30 cellular contexts compared by ENCODE assay signal in genomic region chr17:19757536-19758180, GRCh38. TPM values are rescaled to one million over a fixed set of nuclear protein-coding genes. Genes with fewer than 3 reads are reported as not detected.
DNase-seq lines count a peak whose midpoint lies in the region; ATAC-seq, FAIRE-seq and TF ChIP-seq lines count a peak whose summit lies in the region.
"Had no signal": no experiment of that assay in that cellular context is flagged by ENCODE, and none has a peak within 500 bp of the region (broad histone marks: within the 10 kb centered on the region; RNA-seq: fewer than 3 reads in every experiment).

No MANE protein-coding gene starts in this region.

- intact Hi-C loops in kidney (cut with DNase I) = no loop called here
- intact Hi-C loops in sigmoid colon (cut with DNase I) = no loop called here

- H3K4me3 ChIP-seq in Peyer's patch (no peak overlapping the region), kidney (ENCODE audit: low read length in 2 of 2) (no peak overlapping the region), sigmoid colon (no peak overlapping the region)
- H3K4me3 ChIP-seq: HAP-1 had no signal

- no peaks in the 10 kb centered on the region for H3K27me3 ChIP-seq in Peyer's patch
- no peaks in the 10 kb centered on the region for H3K27me3 ChIP-seq in sigmoid colon
- H3K27me3 ChIP-seq: BE2C had no signal

- ATAC-seq in activated CD4-positive, CD25-positive, alpha-beta regulatory T cell treated with anti-CD3 and anti-CD28 coated beads, Interleukin-2, amount 50 U/mL, for 24 hours = no peak
- ATAC-seq: PC-3 had no signal

- FAIRE-seq in kidney (lab: Jason Lieb, UNC) = no peak
- FAIRE-seq: GM19239, HTR-8/SVneo had no signal

- WGBS in sigmoid colon, 2 donors = 91% methylated on average over 12 of the region's 12 CpGs

- H3K9ac ChIP-seq in kidney (ENCODE audit: low read length in 2 of 2) = no peak overlapping the region

- no peak for TF ChIP-seq POLR2A in Peyer's patch (IDR thresholded peaks at IDR 0.05)
- TF ChIP-seq POLR2A in sigmoid colon (IDR thresholded peaks at IDR 0.05) = no peak

- no peak for TF ChIP-seq CTCF in Peyer's patch (IDR thresholded peaks at IDR 0.05)
- no peak for TF ChIP-seq CTCF in kidney (IDR thresholded peaks at IDR 0.05; ENCODE audit: borderline replicate concordance, extremely low read depth, insufficient read depth)
- TF ChIP-seq CTCF in sigmoid colon (IDR thresholded peaks at IDR 0.05) = no peak

- no peak for TF ChIP-seq EP300 in sigmoid colon (IDR thresholded peaks at IDR 0.05)

- no peaks in the 10 kb centered on the region for H3K9me3 ChIP-seq in Peyer's patch
- H3K9me3 ChIP-seq in kidney (ENCODE audit: control insufficient read depth in 1 of 2, low read length in 2 of 2) = no peaks in the 10 kb centered on the region
- H3K9me3 ChIP-seq in sigmoid colon = no peaks in the 10 kb centered on the region
- H3K9me3 ChIP-seq: BE2C, HAP-1 had no signal

- H3K27ac ChIP-seq in Peyer's patch = no peak overlapping the region
- H3K27ac ChIP-seq in kidney (ENCODE audit: low read depth in 2 of 2, low read length in 2 of 2) = no peak overlapping the region
- H3K27ac ChIP-seq in sigmoid colon = no peak overlapping the region
- H3K27ac ChIP-seq: 22Rv1 had no signal

- H3K36me3 ChIP-seq in Peyer's patch (no peaks in the 10 kb centered on the region), kidney (ENCODE audit: control insufficient read depth in 1 of 2, insufficient read depth in 2 of 2, low read length in 2 of 2) (no peaks in the 10 kb centered on the region), sigmoid colon (no peaks in the 10 kb centered on the region)
- H3K36me3 ChIP-seq: BE2C, HAP-1 had no signal

- peak; percentile 9 for DNase-seq in activated CD4-positive, CD25-positive, alpha-beta regulatory T cell treated with anti-CD3 and anti-CD28 coated beads, Interleukin-2, amount 50 U/mL, for 72 hours
- peak in 2 of 3 donors; percentile 25 to 33 for DNase-seq in Peyer's patch
- peak; percentile 68 for DNase-seq in kidney
- peak; percentile 38 for DNase-seq in sigmoid colon
- DNase-seq in OCI-M2 (lab: John Stamatoyannopoulos, UW; ENCODE audit: unreplicated experiment) = no peak
- DNase-seq in NCI-H1930 (lab: John Stamatoyannopoulos, UW) = no peak
- DNase-seq in activated T-cell treated with anti-CD3 and anti-CD28 coated beads, Interleukin-2, amount 50 U/mL, for 48 hours = no peak
- DNase-seq: ACHN, BE2C, Calu3, DMS153, DND-41, HFFc6, KBM-7, MV-4-11, NCI-H1105, NCI-H146, NCI-H2029, NCI-H446, NCI-H524 treated with DMSO at 0.1 percent for 48 hours, NCI-H774, PC-3, RPMI8226, SHP77 treated with DMSO at 0.1 percent for 48 hours had no signal

- H3K4me1 ChIP-seq in Peyer's patch (peaks cover 0 to 9% (median 5%) of the 10 kb centered on the region in 4 donors), kidney (ENCODE audit: control insufficient read depth in 1 of 2, insufficient read depth in 1 of 2, low read depth in 1 of 2, low read length in 2 of 2) (peaks cover 4 to 12% of the 10 kb centered on the region in 2 donors), sigmoid colon (peaks cover 0 to 18% (median 11%) of the 10 kb centered on the region in 4 donors)
- H3K4me1 ChIP-seq: BE2C, HAP-1 had no signal

RNA-seq across cellular contexts. Expression of gene ALDH3A1, which starts 9.6 kb away (rescaled TPM):
- 10 to 100 TPM in 1 of 4 donors, 1 to 10 TPM in 3; 1.7 to 23.1 (median 3.2) TPM for total RNA-seq in Peyer's patch
- total RNA-seq in kidney = 1.4 TPM
- 0.75 TPM for polyA plus RNA-seq in kidney (ENCODE audit: insufficient read depth, low read depth, low replicate concordance)
- 1 to 10 TPM in 1 of 4 donors, under 1 TPM in 3; 0.16 to 1.1 (median 0.56) TPM for total RNA-seq in sigmoid colon
- polyA plus RNA-seq in sigmoid colon = 1 to 10 TPM; 1.7 to 6.0 (median 3.0) TPM
- total RNA-seq: LHCN-M2 had no signal

RNA-seq across cellular contexts. Expression of gene SLC47A2, which starts 41.3 kb away (rescaled TPM):
- total RNA-seq in Peyer's patch (1 to 10 TPM in 3 of 4 donors, not detected in 1; 3.9 to 6.8 (median 6.3) TPM), kidney (46.3 TPM), sigmoid colon (not detected)
- polyA plus RNA-seq in kidney (ENCODE audit: insufficient read depth, low read depth, low replicate concordance) (61.5 TPM), sigmoid colon (under 1 TPM; 0.35 to 0.60 (median 0.46) TPM)
- total RNA-seq: Calu3, HFFc6, LHCN-M2, PC-3 had no signal

Comparison
In these comparisons a context has a peak if more than half of its experiments do, and no peak if none do; other contexts are left out.
1. DNase-seq: peak in activated CD4-positive, CD25-positive, alpha-beta regulatory T cell treated with anti-CD3 and anti-CD28 coated beads, Interleukin-2, amount 50 U/mL, for 72 hours (single experiment), Peyer's patch (2 of 3), kidney (single experiment) and sigmoid colon (single experiment); none in OCI-M2 (single experiment), NCI-H1930 (0 of 2) and activated T-cell treated with anti-CD3 and anti-CD28 coated beads, Interleukin-2, amount 50 U/mL, for 48 hours (0 of 2).